ENCODE assay signal across 27 cellular contexts in the genomic region with DNA sequence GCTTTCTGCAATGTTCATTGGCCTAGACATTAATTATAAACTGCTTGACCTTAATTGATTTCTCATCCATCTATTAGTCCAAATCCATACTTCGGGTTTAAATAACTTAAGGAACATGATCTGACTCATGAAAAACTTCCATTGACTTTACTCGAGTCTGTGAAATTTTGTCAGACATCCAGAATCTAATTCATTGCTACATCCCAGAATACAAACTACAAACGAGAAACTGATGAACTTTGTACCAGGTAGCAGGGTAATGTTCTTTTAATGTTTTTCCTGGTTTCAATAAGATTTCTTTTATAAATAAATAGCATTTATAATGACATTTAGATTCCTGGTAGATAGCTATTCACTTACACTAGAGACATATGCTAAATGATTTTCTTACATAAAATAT. TPM values are rescaled to one million over a fixed set of nuclear protein-coding genes. Genes with fewer than 3 reads are reported as not detected.
DNase-seq lines count a peak whose midpoint lies in the region; ATAC-seq and TF ChIP-seq lines count a peak whose summit lies in the region.
"Had no signal": no experiment of that assay in that cellular context is flagged by ENCODE, and none has a peak within 500 bp of the region (broad histone marks: within the 10 kb centered on the region; RNA-seq: fewer than 3 reads in every experiment).

No MANE protein-coding gene starts in this region.

- no TSS peak for BruUV-seq in IMR-90 (replicated peaks; lab: Mats Ljungman, UMichigan)

- peaks cover 4% of the 10 kb centered on the region for H3K36me3 Mint-ChIP-seq in mesothelial cell of epicardium
- H3K36me3 Mint-ChIP-seq: activated naive CD4-positive, alpha-beta T cell treated with anti-CD3 and anti-CD28 coated beads, Interleukin-2, amount 50 U/mL, for 24 hours; CD4-positive, CD25-positive, alpha-beta regulatory T cell; stimulated activated effector memory CD8-positive, alpha-beta T cell treated with anti-CD3 and anti-CD28 coated beads, Interleukin-12 subunit alpha, Interleukin-12 subunit beta, amount 100 ng/mL, for 72 hours had no signal

- H3K27me3 Mint-ChIP-seq in mesothelial cell of epicardium (ENCODE audit: low read depth), result no peaks in the 10 kb centered on the region
- H3K27me3 Mint-ChIP-seq: CD4-positive, CD25-positive, alpha-beta regulatory T cell had no signal

- TF ChIP-seq CTCF in IMR-90 (conservative IDR thresholded peaks at IDR 0.05; ENCODE audit: low read depth, low read length), result no peak
- TF ChIP-seq CTCF in fibroblast of mammary gland (conservative IDR thresholded peaks at IDR 0.05; ENCODE audit: control insufficient read depth, insufficient read depth, low read depth, low read length), result no peak
- TF ChIP-seq CTCF in mesothelial cell of epicardium (IDR thresholded peaks at IDR 0.05; ENCODE audit: unreplicated experiment), result no peak

- 0 out of 3 replicates have a peak overlapping the region, but pooled peaks have one; percentile 59 for H2BK15ac ChIP-seq in IMR-90 (ENCODE audit: low read depth, low read length)

- H3K27ac ChIP-seq in IMR-90 (ENCODE audit: insufficient read depth, low read length), result peak overlapping the region; percentile 73; the same call in 1 of the 2 replicates
- H3K27ac ChIP-seq: uterus had no signal

- peak overlapping the region; percentile 89 for H2BK120ac ChIP-seq in IMR-90 (ENCODE audit: low read depth, low read length)

- H3K27me3 ChIP-seq in IMR-90 (ENCODE audit: control insufficient read depth, insufficient read depth, low read length), result no peaks in the 10 kb centered on the region
- H3K27me3 ChIP-seq: uterus had no signal

- H3K4me3 Mint-ChIP-seq in mesothelial cell of epicardium, result no peak overlapping the region
- H3K4me3 Mint-ChIP-seq: activated naive CD4-positive, alpha-beta T cell treated with anti-CD3 and anti-CD28 coated beads, Interleukin-2, amount 50 U/mL, for 24 hours; activated T-cell treated with anti-CD3 and anti-CD28 coated beads, Interleukin-2, amount 50 U/mL, for 72 hours; CD4-positive, CD25-positive, alpha-beta regulatory T cell; nephron progenitor cell; stimulated activated effector memory CD8-positive, alpha-beta T cell treated with anti-CD3 and anti-CD28 coated beads, Interleukin-12 subunit alpha, Interleukin-12 subunit beta, amount 100 ng/mL, for 72 hours had no signal

- peak overlapping the region; percentile 73 to 83 for H4K8ac ChIP-seq in IMR-90 (ENCODE audit: low read depth in 2 of 2, low read length in 2 of 2)

- WGBS in IMR-90 (ENCODE audit: extremely low coverage in 2 of 2, insufficient read length in 1 of 2), 2 experiments, result no CpG with 5 or more reads among the region's 3 CpGs

- H3K4me1 Mint-ChIP-seq in mesothelial cell of epicardium, result peaks cover 34% of the 10 kb centered on the region
- H3K4me1 Mint-ChIP-seq: activated naive CD4-positive, alpha-beta T cell treated with anti-CD3 and anti-CD28 coated beads, Interleukin-2, amount 50 U/mL, for 24 hours; stimulated activated effector memory CD8-positive, alpha-beta T cell treated with anti-CD3 and anti-CD28 coated beads, Interleukin-12 subunit alpha, Interleukin-12 subunit beta, amount 100 ng/mL, for 72 hours had no signal

- peak overlapping the region; percentile 26; the same call in 1 of the 2 replicates for H3K4me2 ChIP-seq in IMR-90 (ENCODE audit: low read depth, low read length)

- peak; percentile 21 for DNase-seq in EL
- DNase-seq in IMR-90, result peak; percentile 24
- peak; percentile 33 for DNase-seq in fibroblast of mammary gland (ENCODE audit: low read depth)
- DNase-seq in mesothelial cell of epicardium (ENCODE audit: low spot score in 2 of 2, unreplicated experiment in 2 of 2), result no peak
- no peak for DNase-seq in DMS79 treated with DMSO at 0.1 percent for 48 hours (lab: John Stamatoyannopoulos, UW)
- DNase-seq in activated gamma-delta T cell (lab: John Stamatoyannopoulos, UW), result no peak
- DNase-seq in sciatic nerve (ENCODE audit: low spot score), result no peak
- DNase-seq: activated CD4-positive, alpha-beta T cell treated with anti-CD3 and anti-CD28 coated beads for 1 hour; activated T-cell treated with anti-CD3 and anti-CD28 coated beads, Interleukin-2, amount 50 U/mL, for 72 hours; aorta; CD4-positive, CD25-positive, alpha-beta regulatory T cell; effector CD8-positive, alpha-beta T cell; GF-D8; left colon; NCI-H1092 treated with DMSO at 0.1 percent for 48 hours; NCI-H2029; NCI-H2227 treated with DMSO at 0.1 percent for 48 hours; NCI-H82; OCI-M1; Right ventricle myocardium superior; stimulated activated CD4-positive, alpha-beta T cell treated with anti-CD3 and anti-CD28 coated beads, Interleukin-1b, Interleukin-23, amount 100 ng/mL, for 48 hours; uterus had no signal

- H3K27ac Mint-ChIP-seq in mesothelial cell of epicardium, result peak overlapping the region; percentile 66
- H3K27ac Mint-ChIP-seq: activated naive CD4-positive, alpha-beta T cell treated with anti-CD3 and anti-CD28 coated beads, Interleukin-2, amount 50 U/mL, for 24 hours; activated T-cell treated with anti-CD3 and anti-CD28 coated beads, Interleukin-2, amount 50 U/mL, for 72 hours; CD4-positive, CD25-positive, alpha-beta regulatory T cell; stimulated activated effector memory CD8-positive, alpha-beta T cell treated with anti-CD3 and anti-CD28 coated beads, Interleukin-12 subunit alpha, Interleukin-12 subunit beta, amount 100 ng/mL, for 72 hours had no signal

- no peak overlapping the region for H4K5ac ChIP-seq in IMR-90 (ENCODE audit: low read depth, low read length)

- no peaks in the 10 kb centered on the region for H3K79me1 ChIP-seq in IMR-90 (ENCODE audit: low read depth in 1 of 2, low read length in 2 of 2)

- POLR2A ChIA-PET in IMR-90 (lab: Charles Lee; ENCODE audit: unreplicated experiment), result no interaction called here

- peaks cover 6% of the 10 kb centered on the region for H3K9me3 Mint-ChIP-seq in mesothelial cell of epicardium
- H3K9me3 Mint-ChIP-seq: activated naive CD4-positive, alpha-beta T cell treated with anti-CD3 and anti-CD28 coated beads, Interleukin-2, amount 50 U/mL, for 24 hours; activated T-cell treated with anti-CD3 and anti-CD28 coated beads, Interleukin-2, amount 50 U/mL, for 72 hours; stimulated activated effector memory CD8-positive, alpha-beta T cell treated with anti-CD3 and anti-CD28 coated beads, Interleukin-12 subunit alpha, Interleukin-12 subunit beta, amount 100 ng/mL, for 72 hours had no signal

- no peak overlapping the region for H2AK5ac ChIP-seq in IMR-90 (ENCODE audit: low read depth, low read length)

- peaks cover 5% of the 10 kb centered on the region; the same call in 1 of the 2 replicates for H3K4me1 ChIP-seq in IMR-90 (ENCODE audit: control insufficient read depth, insufficient read depth, low read length)
- H3K4me1 ChIP-seq: uterus had no signal

- H2BK20ac ChIP-seq in IMR-90 (ENCODE audit: low read depth, low read length), result peak overlapping the region; percentile 90

- no peaks in the 10 kb centered on the region; the same call in 1 of the 2 replicates for H3K9me3 ChIP-seq in IMR-90 (ENCODE audit: control insufficient read depth, insufficient read depth, low read length)
- H3K9me3 ChIP-seq: uterus had no signal

- H3K9me1 ChIP-seq in IMR-90 (ENCODE audit: insufficient read depth, low read length), result peaks cover 5% of the 10 kb centered on the region; the same call in 1 of the 2 replicates

- peak overlapping the region; percentile 66; the same call in 1 of the 2 replicates for H3K23ac ChIP-seq in IMR-90 (ENCODE audit: low read depth, low read length)

- H3K18ac ChIP-seq in IMR-90 (ENCODE audit: low read depth, low read length), result peak overlapping the region; percentile 87

- no peak overlapping the region; the same call in 1 of the 2 replicates for H3K9ac ChIP-seq in IMR-90 (ENCODE audit: low read depth, low read length)

- H2BK5ac ChIP-seq in IMR-90 (ENCODE audit: low read depth, low read length, poor library complexity, severe bottlenecking), result peak overlapping the region; percentile 99

- no peak for TF ChIP-seq POLR2A in IMR-90 (IDR thresholded peaks at IDR 0.05; ENCODE audit: low read depth, low read length)

- ATAC-seq in IMR-90 (ENCODE audit: low read depth), result no peak
- no peak for ATAC-seq in HG03565 (IDR thresholded peaks at IDR 0.05; ENCODE audit: unreplicated experiment)
- ATAC-seq in sciatic nerve, result no peak
- ATAC-seq: activated T-cell treated with anti-CD3 and anti-CD28 coated beads, Interleukin-2, amount 50 U/mL, for 72 hours; esophagus mucosa; left colon; stimulated activated effector memory CD8-positive, alpha-beta T cell treated with anti-CD3 and anti-CD28 coated beads, Interleukin-12 subunit alpha, Interleukin-12 subunit beta, amount 100 ng/mL, for 72 hours had no signal

- no peak overlapping the region for H2AFZ ChIP-seq in IMR-90 (replicated peaks; ENCODE audit: low read length, poor library complexity)

- peak overlapping the region; percentile 27; the same call in 1 of the 2 replicates for H4K91ac ChIP-seq in IMR-90 (ENCODE audit: insufficient read depth, low read depth, low read length)

- H4K20me1 ChIP-seq in IMR-90 (ENCODE audit: insufficient read depth, low read length), result no peaks in the 10 kb centered on the region

- H3K4me3 ChIP-seq in IMR-90 (ENCODE audit: insufficient read depth, low read depth, low read length) (no peak overlapping the region), fibroblast of mammary gland (ENCODE audit: control insufficient read depth, low read depth, low read length) (no peak overlapping the region)
- H3K4me3 ChIP-seq: uterus had no signal

- intact Hi-C loops in IMR-90 (cut with micrococcal nuclease), result no loop called here
- intact Hi-C loops in sciatic nerve (cut with DNase I), result no loop called here

- peak overlapping the region; percentile 25; the same call in 1 of the 2 replicates for H3K14ac ChIP-seq in IMR-90 (replicated peaks; ENCODE audit: low read depth, low read length)

- dilution Hi-C loops in IMR-90 (cut with HindIII; ENCODE audit: low sequenced_read_pairs, unreplicated experiment), result no loop called here

- CTCF ChIA-PET in IMR-90 (lab: Yijun Ruan, JAX), result interaction anchor here (0.7 to 1.2 kb wide), 3 partner anchors 34 to 92 kb away, joined by 3 read pairs; no protein-coding TSS in a partner anchor

- in situ Hi-C loops in IMR-90 (cut with MboI; ENCODE audit: low sequenced_read_pairs), result no loop called here

- peak overlapping the region; percentile 50 for H3K4ac ChIP-seq in IMR-90 (ENCODE audit: low read depth, low read length)

- no peaks in the 10 kb centered on the region for H3K36me3 ChIP-seq in IMR-90 (ENCODE audit: control insufficient read depth, insufficient read depth, low read length)
- H3K36me3 ChIP-seq: uterus had no signal

- H2AK9ac ChIP-seq in IMR-90 (replicated peaks; ENCODE audit: low read depth, low read length, poor library complexity), result no peak overlapping the region

- no peak for TF ChIP-seq RAD21 in IMR-90 (IDR thresholded peaks at IDR 0.05; ENCODE audit: low read length)

- H3K56ac ChIP-seq in IMR-90 (ENCODE audit: extremely low read depth, insufficient read depth, low read length), result peak overlapping the region; percentile 28; the same call in 1 of the 2 replicates

TF ChIP-seq in IMR-90, 13 proteins besides CTCF, POLR2A, EP300 and RAD21 (continues in another document):
- TF ChIP-seq CEBPB (IDR thresholded peaks at IDR 0.05; ENCODE audit: low read depth, low read length), result no peak

RNA-seq across cellular contexts. Expression of gene IKZF2, which starts 36.0 kb away (rescaled TPM):
- total RNA-seq in IMR-90 (2012; rRNA removed) (19.4 and 25.5 TPM in 2 replicates), mesothelial cell of epicardium (44.8 to 47.5 TPM (median 44.9 TPM) in 3 replicates), sciatic nerve (22.1 TPM)
- polyA plus RNA-seq in IMR-90 (2012; rRNA removed), result 2.1 TPM in 2 replicates
- polyA plus RNA-seq in IMR-90 (2012; cell fraction: cytosol; rRNA removed), result 0.44 and 0.75 TPM in 2 replicates
- polyA plus RNA-seq in IMR-90 (2012; cell fraction: nucleus; rRNA removed; ENCODE audit: low replicate concordance), result 1.5 and 7.5 TPM in 2 replicates

Comparison
In these comparisons a context has a peak if more than half of its experiments do, and no peak if none do; other contexts are left out.
1. DNase-seq: peak in EL (single experiment), IMR-90 (single experiment) and fibroblast of mammary gland (single experiment); none in mesothelial cell of epicardium (0 of 2), DMS79 treated with DMSO at 0.1 percent for 48 hours (single experiment), activated gamma-delta T cell (single experiment) and sciatic nerve (single experiment).